1 cellular context compared by ENCODE assay signal in the genomic region with DNA sequence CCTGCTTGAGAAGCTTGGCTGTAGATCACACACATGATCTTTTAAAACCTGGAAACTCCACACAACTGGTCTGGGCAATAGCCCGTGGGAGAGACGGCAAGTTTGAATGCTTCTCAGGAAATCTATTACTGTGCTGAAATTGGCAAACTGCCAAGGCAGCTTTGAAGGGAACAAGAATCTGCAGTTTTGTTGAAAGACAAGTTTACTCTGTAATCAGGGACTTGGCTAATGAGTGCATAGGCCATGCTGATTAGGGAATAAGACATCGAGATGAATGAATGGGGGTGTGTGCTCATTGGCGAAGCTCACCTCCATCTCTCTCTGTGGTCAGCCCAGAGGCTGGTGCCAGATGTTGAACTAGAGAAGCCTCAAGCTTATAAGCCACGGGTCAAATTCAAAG.
TF ChIP-seq lines count a peak whose summit lies in the region.

No MANE protein-coding gene starts in this region.

TF ChIP-seq in K562, 482 proteins besides CTCF, POLR2A, EP300 and RAD21:
- TF ChIP-seq NFIC (IDR thresholded peaks at IDR 0.05) (peak; percentile 96), NFIX (CRISPR knock-in tag; IDR thresholded peaks at IDR 0.05; ENCODE audit: low read depth) (peak; percentile 93), SMAD1 (IDR thresholded peaks at IDR 0.05; ENCODE audit: low read depth, low read length, partially characterized antibody) (peak; percentile 41), PHTF2 (CRISPR knock-in tag; IDR thresholded peaks at IDR 0.05) (no peak), YBX1 (IDR thresholded peaks at IDR 0.05) (no peak)
- TF ChIP-seq, protein P1, sequence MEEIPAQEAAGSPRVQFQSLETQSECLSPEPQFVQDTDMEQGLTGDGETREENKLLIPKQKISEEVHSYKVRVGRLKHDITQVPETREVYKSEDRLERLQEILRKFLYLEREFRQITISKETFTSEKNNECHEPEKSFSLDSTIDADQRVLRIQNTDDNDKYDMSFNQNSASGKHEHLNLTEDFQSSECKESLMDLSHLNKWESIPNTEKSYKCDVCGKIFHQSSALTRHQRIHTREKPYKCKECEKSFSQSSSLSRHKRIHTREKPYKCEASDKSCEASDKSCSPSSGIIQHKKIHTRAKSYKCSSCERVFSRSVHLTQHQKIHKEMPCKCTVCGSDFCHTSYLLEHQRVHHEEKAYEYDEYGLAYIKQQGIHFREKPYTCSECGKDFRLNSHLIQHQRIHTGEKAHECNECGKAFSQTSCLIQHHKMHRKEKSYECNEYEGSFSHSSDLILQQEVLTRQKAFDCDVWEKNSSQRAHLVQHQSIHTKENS (CRISPR knock-in tag; IDR thresholded peaks at IDR 0.05), result no peak
- TF ChIP-seq, protein P2, sequence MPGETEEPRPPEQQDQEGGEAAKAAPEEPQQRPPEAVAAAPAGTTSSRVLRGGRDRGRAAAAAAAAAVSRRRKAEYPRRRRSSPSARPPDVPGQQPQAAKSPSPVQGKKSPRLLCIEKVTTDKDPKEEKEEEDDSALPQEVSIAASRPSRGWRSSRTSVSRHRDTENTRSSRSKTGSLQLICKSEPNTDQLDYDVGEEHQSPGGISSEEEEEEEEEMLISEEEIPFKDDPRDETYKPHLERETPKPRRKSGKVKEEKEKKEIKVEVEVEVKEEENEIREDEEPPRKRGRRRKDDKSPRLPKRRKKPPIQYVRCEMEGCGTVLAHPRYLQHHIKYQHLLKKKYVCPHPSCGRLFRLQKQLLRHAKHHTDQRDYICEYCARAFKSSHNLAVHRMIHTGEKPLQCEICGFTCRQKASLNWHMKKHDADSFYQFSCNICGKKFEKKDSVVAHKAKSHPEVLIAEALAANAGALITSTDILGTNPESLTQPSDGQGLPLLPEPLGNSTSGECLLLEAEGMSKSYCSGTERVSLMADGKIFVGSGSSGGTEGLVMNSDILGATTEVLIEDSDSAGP (CRISPR knock-in tag; IDR thresholded peaks at IDR 0.05), result no peak
